Comparison of ENCODE assay signal across 10 cellular contexts in genomic region chr14:54725998-54726397, GRCh38.
"Had no signal": no experiment of that assay in that cellular context is flagged by ENCODE, and none has a peak within 500 bp of the region (broad histone marks: within the 10 kb centered on the region; RNA-seq: fewer than 3 reads in every experiment).

No MANE protein-coding gene starts in this region.

- H3K27ac ChIP-seq: GM23248, HL-60, KMS-11 had no signal

- ATAC-seq: HCT116, HepG2 had no signal

- H3K4me3 ChIP-seq: GM23248, HAP-1 had no signal

- H3K36me3 ChIP-seq: HAP-1 had no signal

- H2AFZ ChIP-seq: GM23248 had no signal

- H3K27ac Mint-ChIP-seq: HFFc6 had no signal

- H3K9me3 Mint-ChIP-seq: HFFc6 had no signal

- DNase-seq: GM23248, GOT3, H7, HFFc6, KBM-7 had no signal

- FAIRE-seq: HepG2 had no signal

- H3K4me2 ChIP-seq: KMS-11 had no signal

- H3K9me3 ChIP-seq: HAP-1 had no signal

- H3K4me3 Mint-ChIP-seq: HFFc6 had no signal

- H3K9ac ChIP-seq: GM23248, KMS-11 had no signal

- H3K4me1 ChIP-seq: HAP-1 had no signal
